10 cellular contexts compared by ENCODE assay signal in genomic region chr20:58895099-58895795, GRCh38. TPM values are rescaled to one million over a fixed set of nuclear protein-coding genes. Genes with fewer than 3 reads are reported as not detected.
DNase-seq lines count a peak whose midpoint lies in the region; ATAC-seq and TF ChIP-seq lines count a peak whose summit lies in the region.
"Had no signal": no experiment of that assay in that cellular context is flagged by ENCODE, and none has a peak within 500 bp of the region (broad histone marks: within the 10 kb centered on the region; RNA-seq: fewer than 3 reads in every experiment).

No MANE protein-coding gene starts in this region.

- peaks cover 47 to 80% (median 58%) of the 10 kb centered on the region in 4 donors for H3K4me1 Mint-ChIP-seq in CD4-positive, alpha-beta memory T cell

- TF ChIP-seq CTCF in NB4 (IDR thresholded peaks at IDR 0.05; ENCODE audit: low read depth, low read length) (no peak), neural cell (IDR thresholded peaks at IDR 0.05; ENCODE audit: poor library complexity, severe bottlenecking) (no peak), left lung (IDR thresholded peaks at IDR 0.05) (no peak)

- H3K9me3 Mint-ChIP-seq in CD4-positive, alpha-beta memory T cell: no peaks in the 10 kb centered on the region

- peak overlapping the region; percentile 42 to 94 (median 80) for H3K4me3 Mint-ChIP-seq in CD4-positive, alpha-beta memory T cell

- no peaks in the 10 kb centered on the region for H4K20me1 ChIP-seq in neural cell (ENCODE audit: insufficient read depth)

- H3K4me2 ChIP-seq in neural cell (ENCODE audit: low read length): peak overlapping the region; percentile 77

- no peak for DNase-seq in CD4-positive, alpha-beta memory T cell
- no peak for DNase-seq in NB4 (ENCODE audit: low read depth)
- no peak for DNase-seq in kidney glomerular epithelial cell (lab: John Stamatoyannopoulos, UW)
- DNase-seq in NCI-H2171 treated with DMSO at 0.1 percent for 48 hours (lab: John Stamatoyannopoulos, UW): no peak
- DNase-seq in left lung: no peak
- DNase-seq: activated CD8-positive, alpha-beta memory T cell treated with anti-CD3 and anti-CD28 coated beads, Interleukin-2, amount 50 U/mL, for 4 hours; NCI-H2227 treated with DMSO at 0.1 percent for 48 hours had no signal

- H3K27ac ChIP-seq in CD4-positive, alpha-beta memory T cell (ENCODE audit: low read depth, low read length): peak overlapping the region; percentile 80
- H3K27ac ChIP-seq in cingulate gyrus (ENCODE audit: low read depth, low read length): peak overlapping the region; percentile 3
- peak overlapping the region; percentile 99 for H3K27ac ChIP-seq in neural cell (ENCODE audit: low read length)
- H3K27ac ChIP-seq in left lung: peak overlapping the region in 1 of 2 donors; percentile 18

- H2AFZ ChIP-seq in neural cell (ENCODE audit: low read depth, low read length): no peak overlapping the region

- no peaks in the 10 kb centered on the region for H3K9me2 ChIP-seq in neural cell (ENCODE audit: insufficient read depth, low read length)

- TF ChIP-seq POLR2A in NB4 (IDR thresholded peaks at IDR 0.05; ENCODE audit: extremely low read depth, insufficient read length): no peak

- H3K27me3 Mint-ChIP-seq in CD4-positive, alpha-beta memory T cell: no peaks in the 10 kb centered on the region

- TF ChIP-seq RAD21 in neural cell (conservative IDR thresholded peaks at IDR 0.05): no peak

- no peaks in the 10 kb centered on the region for H3K9me3 ChIP-seq in CD4-positive, alpha-beta memory T cell (ENCODE audit: control insufficient read depth in 1 of 2, low read length in 2 of 2)
- no peaks in the 10 kb centered on the region for H3K9me3 ChIP-seq in neural cell (ENCODE audit: low read length)
- no peaks in the 10 kb centered on the region for H3K9me3 ChIP-seq in left lung

- TF ChIP-seq EP300 in neural cell (conservative IDR thresholded peaks at IDR 0.05; ENCODE audit: poor library complexity, severe bottlenecking): no peak

- H3K79me2 ChIP-seq in neural cell (replicated peaks; ENCODE audit: insufficient read depth, low read length): peaks cover 77% of the 10 kb centered on the region

- H3K36me3 ChIP-seq in CD4-positive, alpha-beta memory T cell (ENCODE audit: insufficient read depth, low read length): peaks cover 11% of the 10 kb centered on the region
- H3K36me3 ChIP-seq in neural cell (ENCODE audit: insufficient read depth, low read length) (no peaks in the 10 kb centered on the region), left lung (peaks cover 0 to 14% of the 10 kb centered on the region in 2 donors)

- CTCF ChIA-PET in CD4-positive, alpha-beta memory T cell (lab: Charles Lee; ENCODE audit: partially characterized antibody): no interaction called here

- POLR2A ChIA-PET in CD4-positive, alpha-beta memory T cell (lab: Charles Lee; ENCODE audit: partially characterized antibody): no interaction called here

- H3F3A ChIP-seq in neural cell (ENCODE audit: insufficient read depth, low read length, poor library complexity, severe bottlenecking): no peaks in the 10 kb centered on the region

- peak overlapping the region; percentile 62 to 95 (median 83) for H3K27ac Mint-ChIP-seq in CD4-positive, alpha-beta memory T cell

- no peak for ATAC-seq in left lung
- no peak for ATAC-seq in GM21360 (IDR thresholded peaks at IDR 0.05; ENCODE audit: unreplicated experiment)

- intact Hi-C loops in CD4-positive, alpha-beta memory T cell (cut with micrococcal nuclease): loop anchor here (10.0 kb wide), 1 partner anchor 1500 kb away; the partner anchor contains the start of gene RBM38
- intact Hi-C loops in left lung (cut with DNase I): no loop called here

- peaks cover 52% of the 10 kb centered on the region for H3K4me1 ChIP-seq in CD4-positive, alpha-beta memory T cell (ENCODE audit: insufficient read depth, low read length)
- H3K4me1 ChIP-seq in left lung: peaks cover 31 to 76% of the 10 kb centered on the region in 2 donors

- H3K4me3 ChIP-seq in CD4-positive, alpha-beta memory T cell (ENCODE audit: low read length in 2 of 2): peak overlapping the region in 1 of 2 donors; percentile 1
- H3K4me3 ChIP-seq in NB4 (ENCODE audit: low read depth, low read length) (peak overlapping the region; percentile 32), neural cell (ENCODE audit: low read length) (peak overlapping the region; percentile 86), left lung (no peak overlapping the region)

- H3K9ac ChIP-seq in neural cell (ENCODE audit: low read length): peak overlapping the region; percentile 100

- no peaks in the 10 kb centered on the region for H3K27me3 ChIP-seq in CD4-positive, alpha-beta memory T cell (ENCODE audit: insufficient read depth, low read length)
- H3K27me3 ChIP-seq in neural cell (ENCODE audit: insufficient read depth, low read depth, low read length) (no peaks in the 10 kb centered on the region), left lung (no peaks in the 10 kb centered on the region)

- peaks cover 14 to 65% of the 10 kb centered on the region in 2 donors for H3K36me3 Mint-ChIP-seq in CD4-positive, alpha-beta memory T cell

TF ChIP-seq in neural cell, 6 proteins besides CTCF, POLR2A, EP300 and RAD21:
- TF ChIP-seq MXI1 (conservative IDR thresholded peaks at IDR 0.05; ENCODE audit: poor library complexity, severe bottlenecking) (no peak), POLR2AphosphoS5 (IDR thresholded peaks at IDR 0.05) (peak; percentile 34)

RNA-seq across cellular contexts. Expression of gene GNAS, which starts 42.7 kb away (rescaled TPM):
- total RNA-seq in CD4-positive, alpha-beta memory T cell: 100 to 1,000 TPM; 641 to 645 TPM
- polyA plus RNA-seq in CD4-positive, alpha-beta memory T cell: 100 to 1,000 TPM in 1 of 2 donors, 10 to 100 TPM in 1; 70.1 to 184 TPM
- 958 and 975 TPM in 2 replicates for polyA plus RNA-seq in neural cell
- 657 and 755 TPM in 2 replicates for polyA minus RNA-seq in neural cell
- 1,000 to 10,000 TPM in 1 of 2 donors, 100 to 1,000 TPM in 1; 723 to 1,158 TPM for total RNA-seq in left lung

RNA-seq across cellular contexts. Expression of gene GNAS-AS1, which starts 44.5 kb away (rescaled TPM):
- total RNA-seq in CD4-positive, alpha-beta memory T cell: 1 to 10 TPM in 1 of 2 experiments, under 1 TPM in 1; 0.94 to 1.1 TPM
- not detected for polyA plus RNA-seq in CD4-positive, alpha-beta memory T cell
- polyA plus RNA-seq in neural cell: 0.64 TPM in 1 of 2 replicates, not detected in the other
- 0.49 and 1.3 TPM in 2 replicates for polyA minus RNA-seq in neural cell
- total RNA-seq in left lung: 1 to 10 TPM; 1.5 TPM

Comparison
In these comparisons a context has a peak if more than half of its experiments do, and no peak if none do; other contexts are left out.
1. H3K4me3 ChIP-seq: peak in NB4 (single experiment) and neural cell (single experiment); none in left lung (0 of 2).